19 cellular contexts compared by ENCODE assay signal in the genomic region with DNA sequence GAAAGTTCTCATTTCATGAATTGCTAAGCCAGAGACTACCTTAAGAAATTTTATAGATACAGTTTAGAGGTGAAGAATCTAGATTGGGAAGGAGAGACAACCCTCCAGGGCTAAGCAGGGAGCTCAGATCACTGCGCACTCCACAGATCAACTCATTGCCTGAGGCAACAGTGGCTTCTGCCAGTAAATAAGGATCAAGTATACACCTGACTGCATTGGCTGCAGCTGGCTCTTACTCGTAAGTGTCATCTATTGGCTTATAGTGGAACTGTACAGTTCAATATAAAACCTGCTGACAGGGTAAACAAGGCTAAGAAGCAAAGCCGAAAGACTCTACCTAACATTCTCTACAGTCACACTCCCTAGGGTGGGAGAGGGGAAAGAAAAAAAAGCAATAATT. TPM values are rescaled to one million over a fixed set of nuclear protein-coding genes. Genes with fewer than 3 reads are reported as not detected.
DNase-seq lines count a peak whose midpoint lies in the region; ATAC-seq lines count a peak whose summit lies in the region.
"Had no signal": no experiment of that assay in that cellular context is flagged by ENCODE, and none has a peak within 500 bp of the region (broad histone marks: within the 10 kb centered on the region; RNA-seq: fewer than 3 reads in every experiment).

No MANE protein-coding gene starts in this region.

- peak; percentile 18 for DNase-seq in Jurkat, Clone E6-1 (ENCODE audit: low read depth, low spot score)
- peak; percentile 33 for DNase-seq in NCI-H2029 (lab: John Stamatoyannopoulos, UW)
- DNase-seq in NCI-H82 treated with DMSO at 0.1 percent for 48 hours (lab: John Stamatoyannopoulos, UW; ENCODE audit: unreplicated experiment), result peak; percentile 40
- DNase-seq in islet precursor cell, result peak; percentile 71
- DNase-seq in NCI-H1694 treated with DMSO at 0.1 percent for 48 hours (lab: John Stamatoyannopoulos, UW), result no peak
- no peak for DNase-seq in ureter (ENCODE audit: low spot score)
- DNase-seq: activated CD4-positive, alpha-beta T cell treated with anti-CD3 and anti-CD28 coated beads, Interleukin-2, amount 10 ng/mL, durations not matched to agents 24 days and 14 days; AML-193; COR-L47; cortex of kidney; Karpas-422; NCI-H1436 treated with DMSO at 0.1 percent for 48 hours had no signal

- ATAC-seq in GM19351 (IDR thresholded peaks at IDR 0.05; ENCODE audit: unreplicated experiment), result no peak
- ATAC-seq: GM23338; natural killer cell treated with Interleukin-12 subunit alpha and Interleukin-12 subunit beta and Interleukin-15 and Interleukin-18, amount 100 ng/mL, for 72 hours; sciatic nerve had no signal

- no peak overlapping the region for H3K4me3 ChIP-seq in Jurkat, Clone E6-1 (ENCODE audit: low read length)
- H3K4me3 ChIP-seq: GM23338, hepatocyte had no signal

RNA-seq across cellular contexts. Expression of a gene that starts 18.0 kb away (rescaled TPM):
- 3.9 TPM for polyA plus RNA-seq in Jurkat, Clone E6-1 (2012; ENCODE audit: insufficient read depth, insufficient read length)
- not detected for total RNA-seq in ureter
- total RNA-seq: activated CD4-positive, alpha-beta T cell treated with anti-CD3 and anti-CD28 coated beads, Interleukin-2, amount 10 ng/mL, durations not matched to agents 24 days and 14 days; hepatocyte; mesenteric fat pad; natural killer cell treated with Interleukin-12 subunit alpha and Interleukin-12 subunit beta and Interleukin-15 and Interleukin-18, amount 100 ng/mL, for 72 hours; temporal lobe had no signal

RNA-seq across cellular contexts. Expression of a gene that starts 26.1 kb away (rescaled TPM):
- 11.4 TPM for polyA plus RNA-seq in Jurkat, Clone E6-1 (2012; ENCODE audit: insufficient read depth, insufficient read length)
- total RNA-seq in ureter, result 24.2 TPM

Comparison
In these comparisons a context has a peak if more than half of its experiments do, and no peak if none do; other contexts are left out.
1. DNase-seq: peak in Jurkat, Clone E6-1 (single experiment), NCI-H2029 (single experiment), NCI-H82 treated with DMSO at 0.1 percent for 48 hours (single experiment) and islet precursor cell (single experiment); none in NCI-H1694 treated with DMSO at 0.1 percent for 48 hours (single experiment) and ureter (single experiment).